In the genomic region with DNA sequence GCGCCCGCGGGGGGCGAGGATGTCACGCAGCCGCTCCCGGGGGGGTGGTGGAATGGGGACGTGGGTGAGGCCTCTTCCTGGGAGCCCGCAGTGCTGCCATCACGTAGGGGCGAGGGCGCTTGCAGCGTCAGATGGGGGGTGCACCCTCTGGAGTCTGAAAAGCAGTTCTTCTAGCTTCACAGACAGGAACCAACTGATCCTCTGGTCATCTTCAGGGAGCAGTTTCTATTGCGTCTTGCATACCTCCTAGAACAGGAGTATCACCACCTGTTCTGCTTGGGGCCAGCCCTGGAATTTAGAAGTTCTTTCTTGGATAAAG, we compare ENCODE assay signal across 34 cellular contexts. TPM values are rescaled to one million over a fixed set of nuclear protein-coding genes. Genes with fewer than 3 reads are reported as not detected.
"Had no signal": no experiment of that assay in that cellular context is flagged by ENCODE, and none has a peak within 500 bp of the region (broad histone marks: within the 10 kb centered on the region; RNA-seq: fewer than 3 reads in every experiment).

No MANE protein-coding gene starts in this region.

- H3K4me1 ChIP-seq: adrenal gland, body of pancreas, breast epithelium had no signal

- H3K9ac ChIP-seq: KMS-11 had no signal

- H3K9me3 Mint-ChIP-seq: activated CD4-positive, alpha-beta memory T cell treated with anti-CD3 and anti-CD28 coated beads for 36 hours; activated naive CD4-positive, alpha-beta T cell treated with anti-CD3 and anti-CD28 coated beads for 36 hours; activated T-cell treated with anti-CD3 and anti-CD28 coated beads, Interleukin-2, amount 50 U/mL, for 4 hours; activated T-helper 1 cell treated with anti-CD3 and anti-CD28 coated beads, Interleukin-12 subunit alpha, Interleukin-12 subunit beta, Interleukin-2, Interleukin-4 antibody, amounts not matched to agents 30 ng/mL and 10 ng/mL and 1 ng/mL, durations not matched to agents 14 hours and 24 hours and 36 hours; T-cell had no signal

- H3K27ac Mint-ChIP-seq: activated CD4-positive, alpha-beta memory T cell treated with anti-CD3 and anti-CD28 coated beads for 36 hours; activated CD4-positive, alpha-beta T cell treated with anti-CD3 and anti-CD28 coated beads for 36 hours; activated naive CD4-positive, alpha-beta T cell treated with anti-CD3 and anti-CD28 coated beads for 36 hours; activated T-helper 1 cell treated with anti-CD3 and anti-CD28 coated beads, Interleukin-12 subunit alpha, Interleukin-12 subunit beta, Interleukin-2, Interleukin-4 antibody, amounts not matched to agents 30 ng/mL and 10 ng/mL and 1 ng/mL, durations not matched to agents 14 hours and 24 hours and 36 hours; T-cell had no signal

- ATAC-seq: activated CD4-positive, alpha-beta T cell treated with anti-CD3 and anti-CD28 coated beads for 36 hours; activated naive CD4-positive, alpha-beta T cell treated with anti-CD3 and anti-CD28 coated beads, Interleukin-2, amount 50 U/mL, for 72 hours; activated T-cell treated with anti-CD3 and anti-CD28 coated beads, Interleukin-2, amount 50 U/mL, for 4 hours; body of pancreas; Right ventricle myocardium inferior; SK-N-SH treated with all-trans-retinoic acid at 6 μM for 48 hours; T-cell had no signal

- H3K9me3 ChIP-seq: adrenal gland, body of pancreas, breast epithelium had no signal

- H3K4me3 ChIP-seq: adrenal gland, body of pancreas, breast epithelium, PC-9 had no signal

- H3K36me3 ChIP-seq: adrenal gland, breast epithelium, WERI-Rb-1 had no signal

- H3K4me1 Mint-ChIP-seq: activated CD4-positive, alpha-beta T cell treated with anti-CD3 and anti-CD28 coated beads for 36 hours; T-cell had no signal

- H3K4me3 Mint-ChIP-seq: activated CD4-positive, alpha-beta memory T cell treated with anti-CD3 and anti-CD28 coated beads for 36 hours; activated CD4-positive, alpha-beta T cell treated with anti-CD3 and anti-CD28 coated beads for 36 hours; activated naive CD4-positive, alpha-beta T cell treated with anti-CD3 and anti-CD28 coated beads for 36 hours; activated T-cell treated with anti-CD3 and anti-CD28 coated beads, Interleukin-2, amount 50 U/mL, for 4 hours; activated T-helper 1 cell treated with anti-CD3 and anti-CD28 coated beads, Interleukin-12 subunit alpha, Interleukin-12 subunit beta, Interleukin-2, Interleukin-4 antibody, amounts not matched to agents 30 ng/mL and 10 ng/mL and 1 ng/mL, durations not matched to agents 14 hours and 24 hours and 36 hours; T-cell had no signal

- H3K27ac ChIP-seq: adrenal gland, body of pancreas, breast epithelium, KMS-11, PC-9, RWPE1, WERI-Rb-1 had no signal

- H3K36me3 Mint-ChIP-seq: activated CD4-positive, alpha-beta memory T cell treated with anti-CD3 and anti-CD28 coated beads for 36 hours; activated naive CD4-positive, alpha-beta T cell treated with anti-CD3 and anti-CD28 coated beads, Interleukin-2, amount 50 U/mL, for 72 hours; T-cell had no signal

- DNase-seq: activated CD4-positive, alpha-beta memory T cell treated with anti-CD3 and anti-CD28 coated beads for 36 hours; activated CD4-positive, alpha-beta T cell treated with anti-CD3 and anti-CD28 coated beads for 36 hours; activated CD4-positive, alpha-beta T cell treated with anti-CD3 and anti-CD28 coated beads, Interleukin-2, amount 50 U/mL, for 1 hour; activated CD8-positive, alpha-beta memory T cell treated with anti-CD3 and anti-CD28 coated beads, Interleukin-2, amount 50 U/mL, for 4 hours; activated gamma-delta T cell treated with Interleukin-2 at 50 U/mL for 16 hours; activated naive CD4-positive, alpha-beta T cell treated with anti-CD3 and anti-CD28 coated beads for 36 hours; activated T-cell treated with anti-CD3 and anti-CD28 coated beads for 4 hours; activated T-cell treated with anti-CD3 and anti-CD28 coated beads, Interleukin-2, amount 50 U/mL, for 4 hours; adrenal gland; body of pancreas; MM.1S; MV-4-11; NCI-H1105; NCI-H1417 treated with DMSO at 0.1 percent for 48 hours; NCI-H187 treated with DMSO at 0.1 percent for 48 hours; NCI-H2081; NCI-H524 treated with DMSO at 0.1 percent for 48 hours; NCI-H748 treated with DMSO at 0.1 percent for 48 hours; NK-92 treated with Interleukin-12 subunit alpha and Interleukin-12 subunit beta, amount 100 ng/mL, for 24 hours; PC-9; SIG-M5; T-cell; T-helper 2 cell; T-helper 9 cell had no signal

RNA-seq across cellular contexts. Expression of gene PRIMA1, which starts 36.9 kb away (rescaled TPM):
- total RNA-seq: activated CD4-positive, alpha-beta memory T cell treated with anti-CD3 and anti-CD28 coated beads for 36 hours; activated CD4-positive, alpha-beta T cell treated with anti-CD3 and anti-CD28 coated beads for 36 hours; activated naive CD4-positive, alpha-beta T cell treated with anti-CD3 and anti-CD28 coated beads for 36 hours; activated naive CD4-positive, alpha-beta T cell treated with anti-CD3 and anti-CD28 coated beads, Interleukin-2, amount 50 U/mL, for 72 hours; activated T-cell treated with anti-CD3 and anti-CD28 coated beads, Interleukin-2, amount 50 U/mL, for 4 hours; activated T-helper 1 cell treated with anti-CD3 and anti-CD28 coated beads, Interleukin-12 subunit alpha, Interleukin-12 subunit beta, Interleukin-2, Interleukin-4 antibody, amounts not matched to agents 30 ng/mL and 10 ng/mL and 1 ng/mL, durations not matched to agents 14 hours and 24 hours and 36 hours; astrocyte; LHCN-M2; PC-9; T-cell had no signal
